Comparison of ENCODE assay signal across 8 cellular contexts in the genomic region with DNA sequence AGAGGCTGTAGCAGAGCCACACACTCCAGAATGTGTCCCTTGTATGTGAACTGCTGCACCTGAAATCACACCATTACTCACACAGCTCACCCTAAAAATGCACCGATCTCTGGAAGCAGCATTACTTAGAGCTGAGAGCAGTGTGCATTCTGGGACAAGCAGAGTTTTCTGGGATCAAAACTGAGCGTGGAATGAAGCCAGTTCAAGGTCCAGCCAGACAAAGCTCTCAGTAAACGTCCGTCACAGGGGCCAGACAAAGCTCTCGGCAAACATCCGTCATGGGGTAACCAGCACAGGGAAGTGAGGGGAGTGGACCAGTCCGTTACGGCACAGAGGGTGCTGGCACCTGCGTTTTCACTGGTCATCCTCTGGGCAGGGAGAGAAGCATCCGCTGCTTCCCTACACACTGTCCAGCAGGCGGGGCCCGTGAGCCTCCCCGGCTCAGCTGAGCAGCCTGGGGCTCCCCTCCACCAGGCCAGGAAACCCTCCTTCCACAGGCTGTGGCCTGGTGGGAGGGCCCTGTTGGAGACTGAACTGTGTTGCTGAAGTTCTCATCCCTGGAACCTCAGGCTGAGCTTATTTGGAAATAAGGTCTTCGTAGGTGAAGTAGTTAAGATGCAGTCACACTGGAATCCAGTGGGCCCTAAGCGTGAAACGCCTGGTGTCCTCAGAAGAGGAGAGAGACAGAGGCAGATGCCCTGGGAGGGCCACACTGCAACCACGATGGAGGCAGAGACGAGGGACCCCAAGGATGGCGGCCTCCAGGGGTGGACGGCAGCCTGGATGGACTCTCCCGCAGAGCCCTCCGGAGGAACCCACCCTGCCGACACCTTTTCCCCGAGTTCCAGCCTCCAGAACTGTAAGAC.
A peak's percentile ranks its signal among the peaks of the same experiment; 100 is the strongest.
DNase-seq lines count a peak whose midpoint lies in the region; ATAC-seq, FAIRE-seq and TF ChIP-seq lines count a peak whose summit lies in the region.

No MANE protein-coding gene starts in this region.

- TF ChIP-seq POLR2A in K562 (conservative IDR thresholded peaks at IDR 0.05): no peak

- no peak overlapping the region for H3K4me2 ChIP-seq in K562 (ENCODE audit: insufficient read depth, low read length)

- TF ChIP-seq CTCF in HL-60 (IDR thresholded peaks at IDR 0.05; ENCODE audit: insufficient read depth, low read length) (peak; percentile 18), K562 (IDR thresholded peaks at IDR 0.05 in 2 of 3, conservative IDR thresholded peaks at IDR 0.05 in 1 of 3; ENCODE audit: insufficient read depth in 2 of 3, low read depth in 1 of 3, low read length in 3 of 3) (peak; percentile 54 to 69 (median 66))

- DNase-seq in COLO668 (lab: John Stamatoyannopoulos, UW; ENCODE audit: unreplicated experiment) (peak; percentile 79), HL-60 (ENCODE audit: low read depth in 1 of 2, low spot score in 1 of 2) (peak in 1 of 2 experiments; percentile 15), K562 (ENCODE audit: extremely low read depth in 1 of 4, low spot score in 3 of 4) (peak; percentile 32 to 58 (median 54)), mucosa of gallbladder (ENCODE audit: low spot score) (peak; percentile 9), NCI-H2227 treated with DMSO at 0.1 percent for 48 hours (lab: John Stamatoyannopoulos, UW) (no peak)

- H3K4me1 ChIP-seq in K562 (replicated peaks in 1 of 2; ENCODE audit: control insufficient read depth in 2 of 2, insufficient read depth in 2 of 2, low read length in 2 of 2): no peaks in the 10 kb centered on the region

- FAIRE-seq in K562 (lab: Jason Lieb, UNC): no peak

- intact Hi-C loops in K562 (cut with micrococcal nuclease): no loop called here

- 2% methylated on average over 14 of the region's 24 CpGs for WGBS in K562 (ENCODE audit: insufficient coverage, low coverage, missing lambda C conversion rate)

- H4K20me1 ChIP-seq in K562 (replicated peaks; ENCODE audit: control insufficient read depth, insufficient read depth, low read length): 0 out of 2 replicates have a peak, but pooled peaks cover 7% of the 10 kb centered on the region

- no peaks in the 10 kb centered on the region for H3K9me3 ChIP-seq in K562 (replicated peaks; ENCODE audit: control insufficient read depth, insufficient read depth, low read depth, low read length)

- H3K9ac ChIP-seq in K562 (ENCODE audit: insufficient read depth in 1 of 2, low read depth in 2 of 2, low read length in 2 of 2): no peak overlapping the region

- H3K36me3 ChIP-seq in K562 (ENCODE audit: control insufficient read depth, insufficient read depth, low read length): no peaks in the 10 kb centered on the region

- H3K9me1 ChIP-seq in K562 (ENCODE audit: control insufficient read depth, insufficient read depth, low read length): no peaks in the 10 kb centered on the region

- in situ Hi-C loops in K562 (cut with MboI): no loop called here

- no peaks in the 10 kb centered on the region for H3K79me2 ChIP-seq in K562 (ENCODE audit: control insufficient read depth, insufficient read depth, low read length)

- TF ChIP-seq RAD21 in K562 (CRISPR knock-in tag; conservative IDR thresholded peaks at IDR 0.05 in 1 of 2, IDR thresholded peaks at IDR 0.05 in 1 of 2): peak; percentile 14 to 46; a peak in 2 of 4 replicates

- no TSS peak for BruUV-seq in K562 (replicated peaks; lab: Mats Ljungman, UMichigan)

- POLR2A ChIA-PET in K562 (lab: Yijun Ruan, JAX): no interaction called here

- no peak overlapping the region for H3K4me3 ChIP-seq in HL-60 (replicated peaks; ENCODE audit: insufficient read depth, low read length)
- no peak overlapping the region for H3K4me3 ChIP-seq in K562

- ATAC-seq in K562 (peak; percentile 95), HG03196 (IDR thresholded peaks at IDR 0.05; ENCODE audit: unreplicated experiment) (no peak), HG03469 (IDR thresholded peaks at IDR 0.05; ENCODE audit: unreplicated experiment) (no peak), GM21526 (IDR thresholded peaks at IDR 0.05; ENCODE audit: low FRiP score, unreplicated experiment) (no peak)

- CTCF ChIA-PET in K562 (lab: Yijun Ruan, JAX; ENCODE audit: low intra/inter-chr PET ratio): interaction anchor here (0.7 kb wide), 1 partner anchor 361 kb away, joined by 3 read pairs; no protein-coding TSS in a partner anchor

- no peak overlapping the region for H2AFZ ChIP-seq in K562 (ENCODE audit: low read depth, low read length)

- no peak overlapping the region for H3K27ac ChIP-seq in HL-60 (replicated peaks)
- H3K27ac ChIP-seq in K562 (ENCODE audit: extremely low read depth, low read depth, low read length): no peak overlapping the region

- TF ChIP-seq EP300 in K562 (IDR thresholded peaks at IDR 0.05; ENCODE audit: low read length): no peak

- H3K27me3 ChIP-seq in HL-60 (ENCODE audit: insufficient read depth, poor library complexity, severe bottlenecking): no peaks in the 10 kb centered on the region
- peaks cover 0 to 13% of the 10 kb centered on the region in 2 experiments; a peak in 1 of 5 replicates for H3K27me3 ChIP-seq in K562 (ENCODE audit: control insufficient read depth in 2 of 2, insufficient read depth in 2 of 2, low read length in 2 of 2)

TF ChIP-seq in K562, 482 proteins besides CTCF, POLR2A, EP300 and RAD21:
- TF ChIP-seq, protein P1, sequence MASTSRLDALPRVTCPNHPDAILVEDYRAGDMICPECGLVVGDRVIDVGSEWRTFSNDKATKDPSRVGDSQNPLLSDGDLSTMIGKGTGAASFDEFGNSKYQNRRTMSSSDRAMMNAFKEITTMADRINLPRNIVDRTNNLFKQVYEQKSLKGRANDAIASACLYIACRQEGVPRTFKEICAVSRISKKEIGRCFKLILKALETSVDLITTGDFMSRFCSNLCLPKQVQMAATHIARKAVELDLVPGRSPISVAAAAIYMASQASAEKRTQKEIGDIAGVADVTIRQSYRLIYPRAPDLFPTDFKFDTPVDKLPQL (IDR thresholded peaks at IDR 0.05; ENCODE audit: extremely low read depth, insufficient read length): no peak
- TF ChIP-seq, protein P2, sequence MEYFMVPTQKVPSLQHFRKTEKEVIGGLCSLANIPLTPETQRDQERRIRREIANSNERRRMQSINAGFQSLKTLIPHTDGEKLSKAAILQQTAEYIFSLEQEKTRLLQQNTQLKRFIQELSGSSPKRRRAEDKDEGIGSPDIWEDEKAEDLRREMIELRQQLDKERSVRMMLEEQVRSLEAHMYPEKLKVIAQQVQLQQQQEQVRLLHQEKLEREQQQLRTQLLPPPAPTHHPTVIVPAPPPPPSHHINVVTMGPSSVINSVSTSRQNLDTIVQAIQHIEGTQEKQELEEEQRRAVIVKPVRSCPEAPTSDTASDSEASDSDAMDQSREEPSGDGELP (CRISPR knock-in tag; IDR thresholded peaks at IDR 0.05; ENCODE audit: borderline replicate concordance): peak; percentile 49; the same call in 1 of the 2 replicates
